ENCODE assay signal across 7 cellular contexts in the genomic region with DNA sequence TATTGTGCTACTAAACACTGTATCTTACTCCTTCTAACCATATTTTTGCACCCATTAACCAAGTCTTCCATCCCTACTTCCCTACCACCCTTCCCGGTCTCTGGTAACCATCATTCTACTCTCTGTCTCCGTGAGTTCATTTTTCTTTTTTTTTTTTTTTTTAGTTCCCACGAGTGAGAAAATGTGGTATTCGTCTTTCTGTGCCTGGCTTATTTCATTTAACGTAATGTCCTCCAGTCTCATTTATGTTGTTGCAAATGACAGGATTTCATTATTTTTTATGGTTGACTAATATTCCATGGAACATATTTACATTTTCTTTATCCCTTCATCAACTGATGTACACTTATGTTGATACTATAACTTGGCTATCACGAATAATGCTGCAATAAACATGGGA.
"Had no signal": no experiment of that assay in that cellular context is flagged by ENCODE, and none has a peak within 500 bp of the region (broad histone marks: within the 10 kb centered on the region; RNA-seq: fewer than 3 reads in every experiment).

No MANE protein-coding gene starts in this region.

- DNase-seq: GM23248, GOT3, H7, IMR-90 had no signal

- H3K4me3 ChIP-seq: GM23248, HAP-1, K562 had no signal

- H3K27ac ChIP-seq: GM23248 had no signal

- ATAC-seq: HCT116 had no signal
